1 cellular context compared by ENCODE assay signal in the genomic region with DNA sequence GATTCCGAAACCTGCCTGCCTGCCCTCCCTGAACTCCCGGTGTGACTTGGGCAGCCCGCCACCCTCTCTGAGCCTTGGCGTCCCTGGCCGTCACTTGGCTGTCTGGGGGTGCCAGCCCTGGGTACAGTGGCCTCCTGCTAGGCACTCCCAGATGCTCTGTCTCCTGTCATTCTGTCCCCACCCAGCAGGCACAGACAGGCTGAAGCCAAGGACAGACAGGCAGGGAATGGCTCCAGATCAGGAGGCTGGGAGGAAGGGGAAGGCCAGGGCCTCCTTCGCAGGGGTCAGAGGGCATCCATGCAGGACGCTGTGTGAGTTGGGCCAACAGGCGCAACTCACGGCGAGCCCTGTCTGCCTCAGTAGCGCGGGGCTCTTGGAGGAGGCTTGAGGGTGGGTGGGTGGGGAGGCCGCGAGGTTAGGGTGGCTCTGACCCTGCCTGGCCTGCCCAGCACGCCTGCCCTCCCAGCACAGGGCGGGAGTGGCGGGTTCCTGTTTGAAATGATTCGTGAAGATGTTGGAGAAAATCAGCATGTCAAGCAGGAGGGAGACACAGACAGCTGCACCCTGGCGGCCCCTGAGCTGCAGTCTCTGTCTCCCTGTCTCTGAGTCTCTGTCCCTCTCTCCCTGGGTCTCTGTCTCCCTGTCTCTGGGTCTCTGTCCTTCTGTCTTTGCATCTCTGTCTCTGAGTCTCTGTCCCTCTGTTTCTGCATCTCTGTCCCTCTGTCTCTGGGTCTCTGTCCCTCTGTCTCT.
A peak's percentile ranks its signal among the peaks of the same experiment; 100 is the strongest.
TF ChIP-seq lines count a peak whose summit lies in the region.

No MANE protein-coding gene starts in this region.

TF ChIP-seq in HepG2, 621 proteins besides CTCF, POLR2A, EP300 and RAD21:
- TF ChIP-seq, protein P1, sequence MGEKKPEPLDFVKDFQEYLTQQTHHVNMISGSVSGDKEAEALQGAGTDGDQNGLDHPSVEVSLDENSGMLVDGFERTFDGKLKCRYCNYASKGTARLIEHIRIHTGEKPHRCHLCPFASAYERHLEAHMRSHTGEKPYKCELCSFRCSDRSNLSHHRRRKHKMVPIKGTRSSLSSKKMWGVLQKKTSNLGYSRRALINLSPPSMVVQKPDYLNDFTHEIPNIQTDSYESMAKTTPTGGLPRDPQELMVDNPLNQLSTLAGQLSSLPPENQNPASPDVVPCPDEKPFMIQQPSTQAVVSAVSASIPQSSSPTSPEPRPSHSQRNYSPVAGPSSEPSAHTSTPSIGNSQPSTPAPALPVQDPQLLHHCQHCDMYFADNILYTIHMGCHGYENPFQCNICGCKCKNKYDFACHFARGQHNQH (CRISPR knock-in tag; IDR thresholded peaks at IDR 0.05), result no peak
- TF ChIP-seq ZNF510 (CRISPR knock-in tag; IDR thresholded peaks at IDR 0.05; ENCODE audit: low read depth), result no peak
- 0 out of 2 replicates have a peak, but pooled peaks have one; percentile 27 for TF ChIP-seq NR2F6 (IDR thresholded peaks at IDR 0.05)
- no peak for TF ChIP-seq NR2F6 (CRISPR knock-in tag; IDR thresholded peaks at IDR 0.05)
- TF ChIP-seq, protein P2, sequence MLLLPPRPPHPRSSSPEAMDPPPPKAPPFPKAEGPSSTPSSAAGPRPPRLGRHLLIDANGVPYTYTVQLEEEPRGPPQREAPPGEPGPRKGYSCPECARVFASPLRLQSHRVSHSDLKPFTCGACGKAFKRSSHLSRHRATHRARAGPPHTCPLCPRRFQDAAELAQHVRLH (CRISPR knock-in tag; IDR thresholded peaks at IDR 0.05; ENCODE audit: borderline replicate concordance, low read depth), result no peak
- TF ChIP-seq NFYB (CRISPR knock-in tag; IDR thresholded peaks at IDR 0.05), result no peak
TF ChIP-seq in HepG2: peak in this region for 1.
